1 cellular context compared by ENCODE assay signal in the genomic region with DNA sequence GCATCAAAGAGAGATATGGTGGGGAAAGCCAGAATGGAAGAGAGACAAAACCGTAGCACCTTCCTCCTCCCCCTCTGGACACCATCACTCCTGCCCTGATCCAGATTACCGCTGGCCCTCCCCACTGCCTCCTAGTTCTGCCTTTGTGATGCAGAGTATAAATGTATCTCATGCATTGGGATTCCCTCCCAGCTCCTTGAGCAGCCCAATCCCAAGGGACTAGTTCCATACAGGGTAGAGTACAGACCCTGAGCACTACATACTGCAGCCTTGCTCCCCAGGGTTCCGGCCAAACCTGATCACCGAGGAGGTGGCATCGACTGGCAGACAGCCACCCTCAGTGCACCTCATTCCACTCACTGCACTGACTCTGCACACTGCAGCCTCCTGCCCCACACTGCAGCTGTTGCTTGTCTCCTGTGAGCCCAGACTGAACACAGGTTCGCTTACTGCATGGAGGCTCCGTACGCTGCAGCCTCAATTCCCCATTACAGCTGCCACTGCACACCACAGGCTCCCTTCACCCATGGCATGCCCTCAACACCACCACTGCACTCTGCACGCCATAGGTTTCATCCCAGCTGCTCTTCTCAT.
TF ChIP-seq lines count a peak whose summit lies in the region.

No MANE protein-coding gene starts in this region.

TF ChIP-seq in GM23338, 12 proteins besides CTCF, POLR2A, EP300 and RAD21 (continued from another document):
- TF ChIP-seq, protein P1, sequence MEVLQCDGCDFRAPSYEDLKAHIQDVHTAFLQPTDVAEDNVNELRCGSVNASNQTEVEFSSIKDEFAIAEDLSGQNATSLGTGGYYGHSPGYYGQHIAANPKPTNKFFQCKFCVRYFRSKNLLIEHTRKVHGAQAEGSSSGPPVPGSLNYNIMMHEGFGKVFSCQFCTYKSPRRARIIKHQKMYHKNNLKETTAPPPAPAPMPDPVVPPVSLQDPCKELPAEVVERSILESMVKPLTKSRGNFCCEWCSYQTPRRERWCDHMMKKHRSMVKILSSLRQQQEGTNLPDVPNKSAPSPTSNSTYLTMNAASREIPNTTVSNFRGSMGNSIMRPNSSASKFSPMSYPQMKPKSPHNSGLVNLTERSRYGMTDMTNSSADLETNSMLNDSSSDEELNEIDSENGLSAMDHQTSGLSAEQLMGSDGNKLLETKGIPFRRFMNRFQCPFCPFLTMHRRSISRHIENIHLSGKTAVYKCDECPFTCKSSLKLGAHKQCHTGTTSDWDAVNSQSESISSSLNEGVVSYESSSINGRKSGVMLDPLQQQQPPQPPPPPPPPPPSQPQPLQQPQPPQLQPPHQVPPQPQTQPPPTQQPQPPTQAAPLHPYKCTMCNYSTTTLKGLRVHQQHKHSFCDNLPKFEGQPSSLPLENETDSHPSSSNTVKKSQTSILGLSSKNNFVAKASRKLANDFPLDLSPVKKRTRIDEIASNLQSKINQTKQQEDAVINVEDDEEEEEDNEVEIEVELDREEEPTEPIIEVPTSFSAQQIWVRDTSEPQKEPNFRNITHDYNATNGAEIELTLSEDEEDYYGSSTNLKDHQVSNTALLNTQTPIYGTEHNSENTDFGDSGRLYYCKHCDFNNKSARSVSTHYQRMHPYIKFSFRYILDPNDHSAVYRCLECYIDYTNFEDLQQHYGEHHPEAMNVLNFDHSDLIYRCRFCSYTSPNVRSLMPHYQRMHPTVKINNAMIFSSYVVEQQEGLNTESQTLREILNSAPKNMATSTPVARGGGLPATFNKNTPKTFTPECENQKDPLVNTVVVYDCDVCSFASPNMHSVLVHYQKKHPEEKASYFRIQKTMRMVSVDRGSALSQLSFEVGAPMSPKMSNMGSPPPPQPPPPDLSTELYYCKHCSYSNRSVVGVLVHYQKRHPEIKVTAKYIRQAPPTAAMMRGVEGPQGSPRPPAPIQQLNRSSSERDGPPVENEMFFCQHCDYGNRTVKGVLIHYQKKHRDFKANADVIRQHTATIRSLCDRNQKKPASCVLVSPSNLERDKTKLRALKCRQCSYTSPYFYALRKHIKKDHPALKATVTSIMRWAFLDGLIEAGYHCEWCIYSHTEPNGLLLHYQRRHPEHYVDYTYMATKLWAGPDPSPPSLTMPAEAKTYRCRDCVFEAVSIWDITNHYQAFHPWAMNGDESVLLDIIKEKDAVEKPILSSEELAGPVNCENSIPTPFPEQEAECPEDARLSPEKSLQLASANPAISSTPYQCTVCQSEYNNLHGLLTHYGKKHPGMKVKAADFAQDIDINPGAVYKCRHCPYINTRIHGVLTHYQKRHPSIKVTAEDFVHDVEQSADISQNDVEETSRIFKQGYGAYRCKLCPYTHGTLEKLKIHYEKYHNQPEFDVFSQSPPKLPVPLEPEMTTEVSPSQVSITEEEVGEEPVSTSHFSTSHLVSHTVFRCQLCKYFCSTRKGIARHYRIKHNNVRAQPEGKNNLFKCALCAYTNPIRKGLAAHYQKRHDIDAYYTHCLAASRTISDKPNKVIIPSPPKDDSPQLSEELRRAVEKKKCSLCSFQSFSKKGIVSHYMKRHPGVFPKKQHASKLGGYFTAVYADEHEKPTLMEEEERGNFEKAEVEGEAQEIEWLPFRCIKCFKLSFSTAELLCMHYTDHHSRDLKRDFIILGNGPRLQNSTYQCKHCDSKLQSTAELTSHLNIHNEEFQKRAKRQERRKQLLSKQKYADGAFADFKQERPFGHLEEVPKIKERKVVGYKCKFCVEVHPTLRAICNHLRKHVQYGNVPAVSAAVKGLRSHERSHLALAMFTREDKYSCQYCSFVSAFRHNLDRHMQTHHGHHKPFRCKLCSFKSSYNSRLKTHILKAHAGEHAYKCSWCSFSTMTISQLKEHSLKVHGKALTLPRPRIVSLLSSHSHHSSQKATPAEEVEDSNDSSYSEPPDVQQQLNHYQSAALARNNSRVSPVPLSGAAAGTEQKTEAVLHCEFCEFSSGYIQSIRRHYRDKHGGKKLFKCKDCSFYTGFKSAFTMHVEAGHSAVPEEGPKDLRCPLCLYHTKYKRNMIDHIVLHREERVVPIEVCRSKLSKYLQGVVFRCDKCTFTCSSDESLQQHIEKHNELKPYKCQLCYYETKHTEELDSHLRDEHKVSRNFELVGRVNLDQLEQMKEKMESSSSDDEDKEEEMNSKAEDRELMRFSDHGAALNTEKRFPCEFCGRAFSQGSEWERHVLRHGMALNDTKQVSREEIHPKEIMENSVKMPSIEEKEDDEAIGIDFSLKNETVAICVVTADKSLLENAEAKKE (CRISPR knock-in tag; IDR thresholded peaks at IDR 0.05): no peak
- TF ChIP-seq NANOG (IDR thresholded peaks at IDR 0.05; ENCODE audit: borderline replicate concordance) (no peak), CREB1 (CRISPR knock-in tag; IDR thresholded peaks at IDR 0.05; ENCODE audit: low read depth) (no peak)
